ENCODE assay signal across 9 cellular contexts in the genomic region with DNA sequence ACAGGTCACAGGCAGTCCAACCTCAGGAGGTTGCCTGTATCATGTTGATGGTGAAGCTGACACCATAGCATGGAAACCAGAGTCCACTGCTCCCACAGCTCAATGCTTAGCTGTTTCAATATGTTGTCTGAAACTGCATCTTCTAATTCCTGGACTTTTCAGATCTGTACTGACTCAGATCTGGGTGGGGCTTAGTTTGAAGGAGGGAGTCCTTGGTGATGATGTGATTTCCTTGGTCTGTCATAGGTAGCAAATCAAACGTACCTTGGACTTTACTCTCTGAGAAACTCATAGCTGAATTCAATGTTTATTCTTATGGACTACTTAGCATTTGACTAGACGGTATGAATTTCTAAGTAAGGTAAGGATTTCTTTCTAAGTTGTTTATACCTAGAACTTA. TPM values are rescaled to one million over a fixed set of nuclear protein-coding genes. Genes with fewer than 3 reads are reported as not detected.
DNase-seq lines count a peak whose midpoint lies in the region; ATAC-seq, FAIRE-seq and TF ChIP-seq lines count a peak whose summit lies in the region.
"Had no signal": no experiment of that assay in that cellular context is flagged by ENCODE, and none has a peak within 500 bp of the region (broad histone marks: within the 10 kb centered on the region; RNA-seq: fewer than 3 reads in every experiment).

A gene with protein sequence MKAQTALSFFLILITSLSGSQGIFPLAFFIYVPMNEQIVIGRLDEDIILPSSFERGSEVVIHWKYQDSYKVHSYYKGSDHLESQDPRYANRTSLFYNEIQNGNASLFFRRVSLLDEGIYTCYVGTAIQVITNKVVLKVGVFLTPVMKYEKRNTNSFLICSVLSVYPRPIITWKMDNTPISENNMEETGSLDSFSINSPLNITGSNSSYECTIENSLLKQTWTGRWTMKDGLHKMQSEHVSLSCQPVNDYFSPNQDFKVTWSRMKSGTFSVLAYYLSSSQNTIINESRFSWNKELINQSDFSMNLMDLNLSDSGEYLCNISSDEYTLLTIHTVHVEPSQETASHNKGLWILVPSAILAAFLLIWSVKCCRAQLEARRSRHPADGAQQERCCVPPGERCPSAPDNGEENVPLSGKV (plus strand): TSS at position 310 of the 400 bp plus-strand sequence. CDS start 55,266 bp downstream, outside the sequence.

- ATAC-seq in GM18870 (IDR thresholded peaks at IDR 0.05; ENCODE audit: unreplicated experiment) (peak; percentile 53), HG02763 (IDR thresholded peaks at IDR 0.05; ENCODE audit: unreplicated experiment) (peak; percentile 39), pancreas (peak; percentile 63 to 74 (median 70)), GM21526 (IDR thresholded peaks at IDR 0.05; ENCODE audit: low FRiP score, unreplicated experiment) (no peak)
- peak; percentile 63 to 70 for ATAC-seq in activated T-cell treated with anti-CD3 and anti-CD28 coated beads, Interleukin-2, amount 50 U/mL, for 4 hours
- ATAC-seq: WTC11 had no signal

- peaks cover 30 to 33% (median 32%) of the 10 kb centered on the region in 3 donors for H3K4me1 ChIP-seq in pancreas
- peaks cover 29% of the 10 kb centered on the region for H3K4me1 ChIP-seq in CD4-positive, alpha-beta memory T cell (ENCODE audit: insufficient read depth, low read length)

- peak; percentile 64 for FAIRE-seq in pancreas (lab: Jason Lieb, UNC)

- no peaks in the 10 kb centered on the region for H3K9me3 Mint-ChIP-seq in activated T-cell treated with anti-CD3 and anti-CD28 coated beads, Interleukin-2, amount 50 U/mL, for 4 hours
- peaks cover 0 to 2% (median 0%) of the 10 kb centered on the region in 8 donors for H3K9me3 Mint-ChIP-seq in CD4-positive, alpha-beta memory T cell

- no peaks in the 10 kb centered on the region for H3K36me3 ChIP-seq in pancreas
- H3K36me3 ChIP-seq in CD4-positive, alpha-beta memory T cell (ENCODE audit: insufficient read depth, low read length), result no peaks in the 10 kb centered on the region
- H3K36me3 ChIP-seq: cardiac muscle cell had no signal

- H3K4me1 Mint-ChIP-seq in activated T-cell treated with anti-CD3 and anti-CD28 coated beads, Interleukin-2, amount 50 U/mL, for 4 hours (ENCODE audit: low read depth), result peaks cover 57% of the 10 kb centered on the region
- peaks cover 31 to 42% (median 36%) of the 10 kb centered on the region in 4 donors for H3K4me1 Mint-ChIP-seq in CD4-positive, alpha-beta memory T cell

- no peaks in the 10 kb centered on the region for H3K27me3 ChIP-seq in pancreas
- no peaks in the 10 kb centered on the region for H3K27me3 ChIP-seq in CD4-positive, alpha-beta memory T cell (ENCODE audit: insufficient read depth, low read length)
- H3K27me3 ChIP-seq: cardiac muscle cell had no signal

- CTCF ChIA-PET in CD4-positive, alpha-beta memory T cell (lab: Charles Lee; ENCODE audit: partially characterized antibody), result interaction anchor here (1.4 kb wide), 1 partner anchor 9 kb away, joined by 4 read pairs; no protein-coding TSS in a partner anchor

- peak within 1 kb of the TSS in 3 of 4 donors; percentile 47 to 89 (median 86) for H3K27ac ChIP-seq in pancreas
- H3K27ac ChIP-seq in CD4-positive, alpha-beta memory T cell (ENCODE audit: low read depth, low read length), result no peak within 1 kb of the TSS

- H3K9me3 ChIP-seq in pancreas, result no peaks in the 10 kb centered on the region
- no peaks in the 10 kb centered on the region for H3K9me3 ChIP-seq in CD4-positive, alpha-beta memory T cell (ENCODE audit: control insufficient read depth in 1 of 2, low read length in 2 of 2)

- DNase-seq in activated T-cell treated with anti-CD3 and anti-CD28 coated beads, Interleukin-2, amount 50 U/mL, for 4 hours, result no peak
- DNase-seq in pancreas, result peak in 1 of 6 donors; percentile 17
- no peak for DNase-seq in NCI-H187 (lab: John Stamatoyannopoulos, UW)
- DNase-seq in CD4-positive, alpha-beta memory T cell, result no peak

- no peak within 1 kb of the TSS for H3K4me3 ChIP-seq in pancreas
- H3K4me3 ChIP-seq in CD4-positive, alpha-beta memory T cell (ENCODE audit: low read length in 2 of 2), result no peak within 1 kb of the TSS
- H3K4me3 ChIP-seq: cardiac muscle cell had no signal

- POLR2A ChIA-PET in CD4-positive, alpha-beta memory T cell (lab: Charles Lee; ENCODE audit: partially characterized antibody), result interaction anchor here (0.9 kb wide), 1 partner anchor 74 kb away, joined by 4 read pairs; the partner anchor contains the start of gene IFT57

- H3K27ac Mint-ChIP-seq in CD4-positive, alpha-beta memory T cell, result no peak within 1 kb of the TSS
- H3K27ac Mint-ChIP-seq: WTC11 had no signal

- no peaks in the 10 kb centered on the region for H3K36me3 Mint-ChIP-seq in activated T-cell treated with anti-CD3 and anti-CD28 coated beads, Interleukin-2, amount 50 U/mL, for 4 hours (ENCODE audit: insufficient read depth)
- no peaks in the 10 kb centered on the region for H3K36me3 Mint-ChIP-seq in CD4-positive, alpha-beta memory T cell
- H3K36me3 Mint-ChIP-seq: WTC11 had no signal

- H3K4me3 Mint-ChIP-seq in activated T-cell treated with anti-CD3 and anti-CD28 coated beads, Interleukin-2, amount 50 U/mL, for 4 hours, result peak within 1 kb of the TSS; percentile 8
- H3K4me3 Mint-ChIP-seq in CD4-positive, alpha-beta memory T cell, result no peak within 1 kb of the TSS
- H3K4me3 Mint-ChIP-seq: WTC11 had no signal

- no peaks in the 10 kb centered on the region for H3K27me3 Mint-ChIP-seq in activated T-cell treated with anti-CD3 and anti-CD28 coated beads, Interleukin-2, amount 50 U/mL, for 4 hours (ENCODE audit: low read depth)
- no peaks in the 10 kb centered on the region for H3K27me3 Mint-ChIP-seq in CD4-positive, alpha-beta memory T cell

- intact Hi-C loops in pancreas (cut with DNase I), result no loop called here
- intact Hi-C loops in CD4-positive, alpha-beta memory T cell (cut with micrococcal nuclease), result no loop called here

- WGBS in pancreas, 2 donors, result 28 to 33% methylated on average over 2 of the region's 2 CpGs

- no peak for TF ChIP-seq CTCF in pancreas (IDR thresholded peaks at IDR 0.05)

RNA-seq across cellular contexts. Expression of the gene that starts here (rescaled TPM):
- 1 to 10 TPM in 2 of 3 donors, under 1 TPM in 1; 0.48 to 1.8 (median 1.3) TPM for total RNA-seq in activated T-cell treated with anti-CD3 and anti-CD28 coated beads, Interleukin-2, amount 50 U/mL, for 4 hours
- 1 to 10 TPM in 4 of 6 donors, under 1 TPM in 2; 0.28 to 2.8 (median 1.1) TPM for total RNA-seq in pancreas
- under 1 TPM; 0.23 to 0.54 TPM for polyA plus RNA-seq in pancreas
- total RNA-seq in CD4-positive, alpha-beta memory T cell, result under 1 TPM; 0.52 to 0.58 TPM
- polyA plus RNA-seq in CD4-positive, alpha-beta memory T cell, result not detected
- polyA plus RNA-seq: cardiac muscle cell had no signal
